ENCODE assay signal across 19 cellular contexts in genomic region chr11:121561240-121561639, GRCh38.
DNase-seq lines count a peak whose midpoint lies in the region; ATAC-seq and TF ChIP-seq lines count a peak whose summit lies in the region.
"Had no signal": no experiment of that assay in that cellular context is flagged by ENCODE, and none has a peak within 500 bp of the region (broad histone marks: within the 10 kb centered on the region; RNA-seq: fewer than 3 reads in every experiment).

No MANE protein-coding gene starts in this region.

- no peaks in the 10 kb centered on the region for H3K27me3 ChIP-seq in transverse colon
- H3K27me3 ChIP-seq: BE2C had no signal

- H3K27ac Mint-ChIP-seq in activated CD4-positive, alpha-beta T cell treated with anti-CD3 and anti-CD28 coated beads for 36 hours: no peak overlapping the region
- H3K27ac Mint-ChIP-seq in stimulated activated naive CD8-positive, alpha-beta T cell treated with anti-CD3 and anti-CD28 coated beads, Interleukin-15, amount 100 ng/mL, for 72 hours: no peak overlapping the region
- peak overlapping the region; percentile 35 to 61 (median 50) for H3K27ac Mint-ChIP-seq in immature natural killer cell

- H3K4me3 Mint-ChIP-seq in activated CD4-positive, alpha-beta T cell treated with anti-CD3 and anti-CD28 coated beads for 36 hours: no peak overlapping the region
- no peak overlapping the region for H3K4me3 Mint-ChIP-seq in stimulated activated naive CD8-positive, alpha-beta T cell treated with anti-CD3 and anti-CD28 coated beads, Interleukin-15, amount 100 ng/mL, for 72 hours
- H3K4me3 Mint-ChIP-seq in immature natural killer cell: no peak overlapping the region
- H3K4me3 Mint-ChIP-seq: CD8-positive, alpha-beta memory T cell; H9 had no signal

- no peaks in the 10 kb centered on the region for H3K9me3 Mint-ChIP-seq in activated CD4-positive, alpha-beta T cell treated with anti-CD3 and anti-CD28 coated beads for 36 hours (ENCODE audit: low read depth)
- no peaks in the 10 kb centered on the region for H3K9me3 Mint-ChIP-seq in stimulated activated naive CD8-positive, alpha-beta T cell treated with anti-CD3 and anti-CD28 coated beads, Interleukin-15, amount 100 ng/mL, for 72 hours
- H3K9me3 Mint-ChIP-seq in immature natural killer cell: no peaks in the 10 kb centered on the region
- H3K9me3 Mint-ChIP-seq: CD8-positive, alpha-beta memory T cell; H9 had no signal

- no peak for TF ChIP-seq EP300 in transverse colon (IDR thresholded peaks at IDR 0.05; ENCODE audit: low read depth)

- WGBS in transverse colon (ENCODE audit: low coverage in 1 of 2), 2 donors: 91% methylated on average over 5 of the region's 5 CpGs; no CpG with 5 or more reads in 1 of the 2 donors

- peaks cover 33% of the 10 kb centered on the region for H3K36me3 Mint-ChIP-seq in activated CD4-positive, alpha-beta T cell treated with anti-CD3 and anti-CD28 coated beads for 36 hours (ENCODE audit: low read depth)
- H3K36me3 Mint-ChIP-seq in immature natural killer cell: peaks cover 13 to 61% (median 31%) of the 10 kb centered on the region in 3 donors

- ATAC-seq in activated CD4-positive, alpha-beta T cell treated with anti-CD3 and anti-CD28 coated beads for 36 hours: peak; percentile 54
- peak; percentile 63 for ATAC-seq in stimulated activated naive CD8-positive, alpha-beta T cell treated with anti-CD3 and anti-CD28 coated beads, Interleukin-15, amount 100 ng/mL, for 72 hours
- ATAC-seq in stimulated activated naive CD8-positive, alpha-beta T cell treated with anti-CD3 and anti-CD28 coated beads, Interleukin-15, Interleukin-2, amounts not matched to agents 100 U/mL and 50 U/mL, for 24 hours: no peak
- ATAC-seq in Right ventricle myocardium superior (ENCODE audit: poor library complexity): no peak
- ATAC-seq: PC-3 had no signal

- H3K4me3 ChIP-seq in transverse colon: no peak overlapping the region
- H3K4me3 ChIP-seq: MG63 had no signal

- intact Hi-C loops in activated CD4-positive, alpha-beta T cell treated with anti-CD3 and anti-CD28 coated beads for 36 hours (cut with DNase I, micrococcal nuclease): no loop called here
- intact Hi-C loops in transverse colon (cut with DNase I; ENCODE audit: low total_unique reads) (no loop called here), Right ventricle myocardium superior (cut with DNase I) (no loop called here)

- POLR2A ChIA-PET in activated CD4-positive, alpha-beta T cell treated with anti-CD3 and anti-CD28 coated beads for 36 hours (lab: Charles Lee): no interaction called here

- no peak overlapping the region for H3K27ac ChIP-seq in transverse colon
- H3K27ac ChIP-seq: RWPE1 had no signal

- peak; percentile 24 for DNase-seq in activated CD4-positive, alpha-beta T cell treated with anti-CD3 and anti-CD28 coated beads for 36 hours
- no peak for DNase-seq in activated CD4-positive, alpha-beta T cell treated with anti-CD3 and anti-CD28 coated beads, Interleukin-2, amount 50 U/mL, for 1 hour
- peak in 1 of 2 donors; percentile 19 for DNase-seq in stimulated activated naive CD8-positive, alpha-beta T cell treated with anti-CD3 and anti-CD28 coated beads, Interleukin-15, amount 100 ng/mL, for 72 hours
- DNase-seq in stimulated activated naive CD8-positive, alpha-beta T cell treated with anti-CD3 and anti-CD28 coated beads, Interleukin-15, Interleukin-2, amounts not matched to agents 100 U/mL and 50 U/mL, for 24 hours: no peak
- DNase-seq in immature natural killer cell: no peak
- DNase-seq in H4 (ENCODE audit: low spot score): no peak
- no peak for DNase-seq in transverse colon
- no peak for DNase-seq in Right ventricle myocardium superior
- DNase-seq: 8988T; BE2C; CD8-positive, alpha-beta memory T cell; H9; MG63; NCI-H1092; NCI-H2081 treated with DMSO at 0.1 percent for 48 hours; NCI-H510A; NCI-H774; PC-3 had no signal

- TF ChIP-seq POLR2A in transverse colon (IDR thresholded peaks at IDR 0.05): no peak

- TF ChIP-seq CTCF in transverse colon (IDR thresholded peaks at IDR 0.05): no peak

- CTCF ChIA-PET in activated CD4-positive, alpha-beta T cell treated with anti-CD3 and anti-CD28 coated beads for 36 hours (lab: Charles Lee): interaction anchor here (1.2 kb wide), 1 partner anchor 197 kb away, joined by 3 read pairs; no protein-coding TSS in a partner anchor

- in situ Hi-C loops in transverse colon (cut with MboI; ENCODE audit: low pct_ligation_motif_present in 1 of 4, low pct_unique_long_range_greater_than_20kb in 1 of 4, low sequenced_read_pairs in 3 of 4): no loop called here

- no peaks in the 10 kb centered on the region for H3K27me3 Mint-ChIP-seq in activated CD4-positive, alpha-beta T cell treated with anti-CD3 and anti-CD28 coated beads for 36 hours
- no peaks in the 10 kb centered on the region for H3K27me3 Mint-ChIP-seq in stimulated activated naive CD8-positive, alpha-beta T cell treated with anti-CD3 and anti-CD28 coated beads, Interleukin-15, amount 100 ng/mL, for 72 hours
- peaks cover 1 to 13% (median 3%) of the 10 kb centered on the region in 3 donors for H3K27me3 Mint-ChIP-seq in immature natural killer cell (ENCODE audit: low read depth in 3 of 3)
- H3K27me3 Mint-ChIP-seq: CD8-positive, alpha-beta memory T cell had no signal

- H3K9me3 ChIP-seq in transverse colon: no peaks in the 10 kb centered on the region
- H3K9me3 ChIP-seq: BE2C, MG63 had no signal

- H3K4me1 Mint-ChIP-seq in activated CD4-positive, alpha-beta T cell treated with anti-CD3 and anti-CD28 coated beads for 36 hours: peaks cover 40% of the 10 kb centered on the region
- peaks cover 69% of the 10 kb centered on the region for H3K4me1 Mint-ChIP-seq in stimulated activated naive CD8-positive, alpha-beta T cell treated with anti-CD3 and anti-CD28 coated beads, Interleukin-15, amount 100 ng/mL, for 72 hours
- peaks cover 43 to 81% of the 10 kb centered on the region in 2 donors for H3K4me1 Mint-ChIP-seq in immature natural killer cell

- no peaks in the 10 kb centered on the region for H3K4me1 ChIP-seq in transverse colon
- H3K4me1 ChIP-seq: BE2C had no signal

- H3K36me3 ChIP-seq in transverse colon: peaks cover 0 to 21% (median 8%) of the 10 kb centered on the region in 4 donors
- H3K36me3 ChIP-seq: MG63 had no signal

Comparison
In these comparisons a context has a peak if more than half of its experiments do, and no peak if none do; other contexts are left out.
1. ATAC-seq: peak in activated CD4-positive, alpha-beta T cell treated with anti-CD3 and anti-CD28 coated beads for 36 hours (single experiment) and stimulated activated naive CD8-positive, alpha-beta T cell treated with anti-CD3 and anti-CD28 coated beads, Interleukin-15, amount 100 ng/mL, for 72 hours (single experiment); none in stimulated activated naive CD8-positive, alpha-beta T cell treated with anti-CD3 and anti-CD28 coated beads, Interleukin-15, Interleukin-2, amounts not matched to agents 100 U/mL and 50 U/mL, for 24 hours (single experiment) and Right ventricle myocardium superior (single experiment).
2. H3K27ac Mint-ChIP-seq: peak in immature natural killer cell (6 of 6); none in activated CD4-positive, alpha-beta T cell treated with anti-CD3 and anti-CD28 coated beads for 36 hours (single experiment) and stimulated activated naive CD8-positive, alpha-beta T cell treated with anti-CD3 and anti-CD28 coated beads, Interleukin-15, amount 100 ng/mL, for 72 hours (0 of 2).